8 cellular contexts compared by ENCODE assay signal in the genomic region with DNA sequence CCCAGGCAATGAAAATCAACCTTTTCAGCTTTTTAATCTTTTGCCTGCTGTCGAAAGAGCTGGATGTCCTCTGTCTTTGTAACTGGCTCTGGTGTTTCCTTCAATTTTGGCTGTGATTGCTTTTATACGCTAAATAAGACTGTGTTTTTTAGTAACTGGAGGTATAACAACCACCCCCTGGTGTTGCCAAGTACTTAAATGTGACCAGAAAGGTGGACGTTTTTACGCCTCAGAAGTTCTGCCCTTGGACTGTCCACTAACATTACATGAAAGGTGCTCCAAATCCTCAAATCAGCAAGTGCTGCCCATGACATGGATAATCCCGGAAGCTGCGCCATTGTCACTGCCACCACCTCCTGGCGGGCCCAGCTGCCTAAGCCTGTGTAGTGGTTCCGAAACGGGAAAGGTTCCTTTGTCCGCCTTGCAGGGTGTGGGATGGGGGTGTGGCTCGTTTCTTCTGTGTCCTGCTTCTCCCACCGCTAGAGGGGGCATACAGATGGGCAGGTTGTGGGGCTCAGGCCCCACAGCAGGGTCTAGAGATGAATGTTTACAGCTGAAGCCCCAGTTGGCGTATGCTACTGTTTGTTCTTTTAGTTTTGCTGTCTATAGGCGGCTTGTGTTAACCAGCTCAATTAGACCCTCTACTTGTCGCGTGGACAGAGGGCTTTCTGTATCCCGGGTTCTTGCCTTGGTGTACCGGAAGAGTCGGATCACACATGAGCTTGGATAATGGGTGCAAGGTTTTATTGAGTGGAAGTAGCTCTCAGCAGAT.
A peak's percentile ranks its signal among the peaks of the same experiment; 100 is the strongest.
DNase-seq lines count a peak whose midpoint lies in the region; ATAC-seq and TF ChIP-seq lines count a peak whose summit lies in the region.

No MANE protein-coding gene starts in this region.

- no peak overlapping the region for H3K27ac Mint-ChIP-seq in nephron progenitor cell

- DNase-seq in activated CD4-positive, CD25-positive, alpha-beta regulatory T cell treated with anti-CD3 and anti-CD28 coated beads, Interleukin-2, amount 50 U/mL, for 72 hours, result peak; percentile 25
- DNase-seq in NCI-H146 (lab: John Stamatoyannopoulos, UW) (peak; percentile 48), cerebellar cortex (ENCODE audit: low spot score) (peak; percentile 7), nephron progenitor cell (peak; percentile 54), pons (ENCODE audit: low spot score) (no peak)

- peak; percentile 47 for TF ChIP-seq CTCF in nephron progenitor cell (IDR thresholded peaks at IDR 0.05)

- no peaks in the 10 kb centered on the region for H3K9me3 Mint-ChIP-seq in nephron progenitor cell

- H3K27me3 Mint-ChIP-seq in nephron progenitor cell (ENCODE audit: low read depth, poor library complexity), result peaks cover 46% of the 10 kb centered on the region

- ATAC-seq in activated CD4-positive, CD25-positive, alpha-beta regulatory T cell treated with anti-CD3 and anti-CD28 coated beads, Interleukin-2, amount 50 U/mL, for 24 hours, result no peak
- ATAC-seq in HG03025 (IDR thresholded peaks at IDR 0.05; ENCODE audit: low FRiP score, unreplicated experiment), result no peak
- no peak for ATAC-seq in GM19463 (IDR thresholded peaks at IDR 0.05; ENCODE audit: unreplicated experiment)

- no peaks in the 10 kb centered on the region for H3K36me3 Mint-ChIP-seq in nephron progenitor cell (ENCODE audit: low read depth)

- peaks cover 13% of the 10 kb centered on the region for H3K4me1 Mint-ChIP-seq in nephron progenitor cell

- no peak overlapping the region for H3K4me3 Mint-ChIP-seq in nephron progenitor cell
